In genomic region chr5:33457124-33457523, GRCh38 we compare ENCODE assay signal across 18 cellular contexts. TPM values are rescaled to one million over a fixed set of nuclear protein-coding genes. Genes with fewer than 3 reads are reported as not detected.
DNase-seq lines count a peak whose midpoint lies in the region; ATAC-seq, FAIRE-seq and TF ChIP-seq lines count a peak whose summit lies in the region.
"Had no signal": no experiment of that assay in that cellular context is flagged by ENCODE, and none has a peak within 500 bp of the region (broad histone marks: within the 10 kb centered on the region; RNA-seq: fewer than 3 reads in every experiment).

No MANE protein-coding gene starts in this region.

- H3K9me3 ChIP-seq in GM23248 (ENCODE audit: low read depth) (no peaks in the 10 kb centered on the region), gastroesophageal sphincter (no peaks in the 10 kb centered on the region)

- TF ChIP-seq CTCF in AG10803 (conservative IDR thresholded peaks at IDR 0.05; ENCODE audit: low read length) (no peak), gastroesophageal sphincter (IDR thresholded peaks at IDR 0.05) (no peak)

- H3K27me3 ChIP-seq in GM23248 (replicated peaks; ENCODE audit: insufficient read depth) (no peaks in the 10 kb centered on the region), gastroesophageal sphincter (no peaks in the 10 kb centered on the region)

- H3K4me1 ChIP-seq in GM23248 (ENCODE audit: insufficient read depth) (peaks cover 8% of the 10 kb centered on the region), gastroesophageal sphincter (peaks cover 0 to 4% (median 0%) of the 10 kb centered on the region in 3 donors)

- H3K4me3 ChIP-seq in AG10803 (ENCODE audit: low read length) (no peak overlapping the region), GM23248 (no peak overlapping the region), gastroesophageal sphincter (no peak overlapping the region)

- H3K79me2 ChIP-seq in GM23248 (ENCODE audit: insufficient read depth) = peaks cover 72% of the 10 kb centered on the region

- no peaks in the 10 kb centered on the region for H3K9me2 ChIP-seq in GM23248 (ENCODE audit: insufficient read depth)

- ATAC-seq in gastroesophageal sphincter (peak; percentile 28), HG02678 (IDR thresholded peaks at IDR 0.05; ENCODE audit: unreplicated experiment) (no peak)
- ATAC-seq: HepG2 had no signal

- FAIRE-seq in endometrium (lab: Jason Lieb, UNC) = peak; percentile 80
- FAIRE-seq: HepG2 had no signal

- no peak overlapping the region for H3K27ac ChIP-seq in GM23248
- H3K27ac ChIP-seq in gastroesophageal sphincter = no peak overlapping the region

- peaks cover 95% of the 10 kb centered on the region for H3K36me3 ChIP-seq in GM23248 (ENCODE audit: low read depth)
- H3K36me3 ChIP-seq in gastroesophageal sphincter = peaks cover 28 to 97% of the 10 kb centered on the region in 2 donors

- no peaks in the 10 kb centered on the region for H4K20me1 ChIP-seq in GM23248 (ENCODE audit: insufficient read depth)

- DNase-seq in AG10803 (ENCODE audit: low read depth) (peak; percentile 82), GM23248 (peak; percentile 13), EL (no peak), NOMO-1 treated with dmso at 0.1 percent for 144 hours (lab: John Stamatoyannopoulos, UW; ENCODE audit: unreplicated experiment) (no peak)
- no peak for DNase-seq in activated effector memory CD4-positive, alpha-beta T cell treated with anti-CD3 and anti-CD28 coated beads, Interleukin-2, amount 50 U/mL, for 16 hours
- DNase-seq: CD4-positive, alpha-beta memory T cell; DMS79; GDM1; H9; Kasumi-1; NCI-H1417; NCI-H1930; NCI-H2171; NCI-H510A treated with DMSO at 0.1 percent for 48 hours had no signal

- H2AFZ ChIP-seq in GM23248 = no peak overlapping the region

- H3K4me2 ChIP-seq in GM23248 (ENCODE audit: unreplicated experiment) = no peak overlapping the region

- WGBS in GM23248 (ENCODE audit: low coverage in 1 of 2, low lambda C conversion rate in 2 of 2, missing lambda C conversion rate in 2 of 2), 2 experiments = 6 to 18% methylated on average over 2 of the region's 2 CpGs
- WGBS in gastroesophageal sphincter (ENCODE audit: low coverage in 1 of 2), 2 donors = 18 to 22% methylated on average over 2 of the region's 2 CpGs

- TF ChIP-seq EP300 in gastroesophageal sphincter (IDR thresholded peaks at IDR 0.05) = no peak

- no peak overlapping the region for H3K9ac ChIP-seq in GM23248

- in situ Hi-C loops in GM23248 (cut with MboI) = no loop called here

- peaks cover 27% of the 10 kb centered on the region; the same call in 1 of the 2 replicates for H3F3A ChIP-seq in GM23248 (ENCODE audit: insufficient read depth)

- no peak for TF ChIP-seq POLR2A in gastroesophageal sphincter (IDR thresholded peaks at IDR 0.05)

RNA-seq across cellular contexts. Expression of gene TARS1, which starts 16.4 kb away (rescaled TPM):
- total RNA-seq in GM23248 (2014; rRNA removed; shearing (Covaris generic)) = 246 and 268 TPM in 2 replicates
- 244 and 247 TPM in 2 replicates for polyA plus RNA-seq in GM23248 (2016; fragmentation: Nextera tagmentation; extraction: Ambion mirVana)
- total RNA-seq in gastroesophageal sphincter = 100 to 1,000 TPM in 1 of 4 donors, 10 to 100 TPM in 3; 79.9 to 118 (median 86.7) TPM

Comparison
In these comparisons a context has a peak if more than half of its experiments do, and no peak if none do; other contexts are left out.
1. DNase-seq: peak in AG10803 (single experiment) and GM23248 (single experiment); none in activated effector memory CD4-positive, alpha-beta T cell treated with anti-CD3 and anti-CD28 coated beads, Interleukin-2, amount 50 U/mL, for 16 hours (single experiment), EL (single experiment) and NOMO-1 treated with dmso at 0.1 percent for 144 hours (single experiment).